ENCODE assay signal across 27 cellular contexts in genomic region chr12:33649992-33650391, GRCh38.
"Had no signal": no experiment of that assay in that cellular context is flagged by ENCODE, and none has a peak within 500 bp of the region (broad histone marks: within the 10 kb centered on the region; RNA-seq: fewer than 3 reads in every experiment).

No MANE protein-coding gene starts in this region.

- H3K4me1 ChIP-seq: esophagus squamous epithelium, heart right ventricle, left lung, neural progenitor cell, prostate gland, right atrium auricular region, stomach, thyroid gland, vagina had no signal

- DNase-seq: cortex of kidney; effector memory CD8-positive, alpha-beta T cell; erythroblast; esophagus squamous epithelium; foreskin melanocyte; glutamatergic neuron; heart right ventricle; hippocampal formation; left cardiac atrium; left lung; mesenchymal stem cell; mucosa of descending colon; naive thymus-derived CD4-positive, alpha-beta T cell; stimulated activated CD4-positive, alpha-beta T cell treated with anti-CD3 and anti-CD28 coated beads, Interleukin-12 subunit alpha, Interleukin-12 subunit beta, amount 100 ng/mL, for 4 hours; stimulated activated CD4-positive, alpha-beta T cell treated with anti-CD3 and anti-CD28 coated beads, Interleukin-1b, Interleukin-23, amount 100 ng/mL, for 48 hours; stimulated activated CD4-positive, alpha-beta T cell treated with anti-CD3 and anti-CD28 coated beads, Interleukin-4, amount 100 ng/mL, for 24 hours; stimulated activated naive CD4-positive, alpha-beta T cell treated with Interleukin-2 at 50 U/mL for 16 hours; stomach; thyroid gland; trophoblast cell had no signal

- H3K9ac ChIP-seq: neural progenitor cell had no signal

- ATAC-seq: effector memory CD8-positive, alpha-beta T cell; heart right ventricle; left cardiac atrium; left lung; mucosa of descending colon; naive thymus-derived CD4-positive, alpha-beta T cell; sciatic nerve; stimulated activated effector memory CD8-positive, alpha-beta T cell treated with anti-CD3 and anti-CD28 coated beads, Interleukin-12 subunit alpha, Interleukin-12 subunit beta, amount 100 ng/mL, for 72 hours had no signal

- H3K9me3 ChIP-seq: esophagus squamous epithelium, mucosa of descending colon, prostate gland, right atrium auricular region, thyroid gland, vagina had no signal

- H3K36me3 ChIP-seq: esophagus squamous epithelium, heart right ventricle, left lung, neural progenitor cell, prostate gland, right atrium auricular region, stomach, thyroid gland, vagina had no signal

- H3K4me3 ChIP-seq: esophagus squamous epithelium, heart right ventricle, left lung, mucosa of descending colon, neural progenitor cell, prostate gland, right atrium auricular region, smooth muscle cell, stomach, thyroid gland, vagina had no signal

- H3K27me3 ChIP-seq: esophagus squamous epithelium, heart right ventricle, left lung, neural progenitor cell, right atrium auricular region, stomach, thyroid gland, vagina had no signal

- H3K27ac ChIP-seq: esophagus squamous epithelium, heart right ventricle, left lung, neural progenitor cell, prostate gland, right atrium auricular region, stomach, thyroid gland, vagina had no signal
